In genomic region chr3:65532749-65533148, GRCh38 we compare ENCODE assay signal across 11 cellular contexts.
"Had no signal": no experiment of that assay in that cellular context is flagged by ENCODE, and none has a peak within 500 bp of the region (broad histone marks: within the 10 kb centered on the region; RNA-seq: fewer than 3 reads in every experiment).

No MANE protein-coding gene starts in this region.

- H3K27ac Mint-ChIP-seq: GM23338, H9, HFFc6 had no signal

- H3K4me2 ChIP-seq: GM23338 had no signal

- H3K9me3 ChIP-seq: HAP-1 had no signal

- DNase-seq: GM23248, GOT3, H7, H9, HCEC 1CT, HFFc6 had no signal

- H3K9ac ChIP-seq: GM23248 had no signal

- H3K36me3 ChIP-seq: HAP-1 had no signal

- H3K4me3 Mint-ChIP-seq: GM23338, H9, HFFc6 had no signal

- H3K9me3 Mint-ChIP-seq: GM23338, H9, HFFc6 had no signal

- FAIRE-seq: H1, H54 had no signal

- ATAC-seq: GM23338, HCT116 had no signal

- H3K4me3 ChIP-seq: GM23248, GM23338, HAP-1 had no signal

- H2AFZ ChIP-seq: GM23248, GM23338 had no signal

- H3K4me1 ChIP-seq: HAP-1 had no signal

- H3K27ac ChIP-seq: GM23248 had no signal
